In the genomic region with DNA sequence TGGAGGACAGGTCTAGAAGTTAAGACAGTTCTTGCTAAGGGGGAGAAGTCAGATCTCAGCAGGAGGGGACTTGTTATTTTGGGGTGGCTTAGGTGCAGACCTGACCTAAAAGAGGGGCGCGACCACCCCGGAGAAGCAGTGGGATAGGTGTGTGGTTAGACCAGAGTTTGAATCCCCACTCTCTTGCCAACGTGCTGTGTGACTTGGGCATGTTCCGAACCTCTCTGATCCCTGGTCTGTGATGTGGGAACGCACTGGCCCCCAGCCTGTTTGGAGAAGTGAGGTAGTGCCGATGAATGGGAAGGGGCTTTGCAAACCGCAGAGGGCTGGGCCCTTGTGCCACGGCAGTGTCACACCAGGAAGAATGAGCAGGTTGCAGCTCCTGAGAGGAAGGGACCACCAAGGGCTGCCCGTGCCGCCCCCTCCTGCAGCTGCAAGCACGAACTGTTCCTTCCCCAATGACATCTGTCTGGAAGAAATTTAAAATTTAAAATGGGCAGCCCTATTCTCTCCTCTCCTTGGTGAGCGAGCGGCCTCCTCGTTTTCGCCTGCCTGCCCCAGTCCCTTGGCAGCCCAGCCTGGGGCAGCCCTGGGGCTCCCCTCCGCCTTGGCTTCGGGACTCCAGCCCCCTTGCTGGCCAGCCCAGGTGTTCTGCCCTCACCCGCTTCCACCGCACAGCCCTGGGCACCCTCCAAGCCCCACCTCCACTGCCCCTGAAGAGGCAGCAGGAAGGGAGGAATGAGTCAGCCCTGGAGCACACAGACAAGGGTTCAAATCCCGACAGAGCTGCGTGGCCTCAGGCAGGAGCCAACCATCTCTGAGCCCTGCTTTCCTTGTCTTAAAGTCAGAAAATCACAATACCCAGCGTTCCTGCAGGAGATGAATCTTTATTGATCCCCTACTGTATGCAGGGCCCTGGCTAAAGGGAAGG, we compare ENCODE assay signal across 14 cellular contexts. TPM values are rescaled to one million over a fixed set of nuclear protein-coding genes. Genes with fewer than 3 reads are reported as not detected.
DNase-seq lines count a peak whose midpoint lies in the region; ATAC-seq and TF ChIP-seq lines count a peak whose summit lies in the region.
"Had no signal": no experiment of that assay in that cellular context is flagged by ENCODE, and none has a peak within 500 bp of the region (broad histone marks: within the 10 kb centered on the region; RNA-seq: fewer than 3 reads in every experiment).

No MANE protein-coding gene starts in this region.

- peaks cover 17% of the 10 kb centered on the region; the same call in 1 of the 2 replicates for H3K27me3 ChIP-seq in PC-9 (ENCODE audit: insufficient read depth, low read depth)
- peaks cover 45% of the 10 kb centered on the region for H3K27me3 ChIP-seq in skeletal muscle satellite cell (ENCODE audit: control insufficient read depth, insufficient read depth, low read length)

- no peak for ATAC-seq in activated naive CD8-positive, alpha-beta T cell treated with anti-CD3 and anti-CD28 coated beads, Interleukin-2, amount 10 ng/mL, durations not matched to agents 7 days and 5 days (ENCODE audit: low read depth)
- ATAC-seq in activated naive CD8-positive, alpha-beta T cell treated with anti-CD3 and anti-CD28 coated beads, Interleukin-2, amount 50 U/mL, for 24 hours: no peak
- ATAC-seq in stimulated activated effector memory CD8-positive, alpha-beta T cell treated with anti-CD3 and anti-CD28 coated beads, Interleukin-12 subunit alpha, Interleukin-12 subunit beta, amount 100 ng/mL, for 72 hours: no peak

- H4K20me1 ChIP-seq in PC-9 (ENCODE audit: insufficient read depth): no peaks in the 10 kb centered on the region

- TF ChIP-seq CTCF in PC-9 (conservative IDR thresholded peaks at IDR 0.05) (no peak), glutamatergic neuron (IDR thresholded peaks at IDR 0.05; ENCODE audit: partially characterized antibody, unreplicated experiment) (no peak)

- CTCF ChIA-PET in PC-9 (lab: Charles Lee): interaction anchor here (1.2 kb wide), 1 partner anchor 71 kb away, joined by 3 read pairs; no protein-coding TSS in a partner anchor

- no peaks in the 10 kb centered on the region for H3K36me3 ChIP-seq in PC-9 (ENCODE audit: low read depth)
- H3K36me3 ChIP-seq in skeletal muscle satellite cell (ENCODE audit: insufficient read depth, low read length): no peaks in the 10 kb centered on the region
- H3K36me3 ChIP-seq: neutrophil had no signal

- no peak overlapping the region for H2AFZ ChIP-seq in PC-9

- no peaks in the 10 kb centered on the region for H3K9me3 ChIP-seq in PC-9 (ENCODE audit: insufficient read depth, low read depth)
- no peaks in the 10 kb centered on the region for H3K9me3 ChIP-seq in skeletal muscle satellite cell (replicated peaks; ENCODE audit: low read length)
- H3K9me3 ChIP-seq: neutrophil had no signal

- peak overlapping the region; percentile 58 for H3K4me3 Mint-ChIP-seq in activated naive CD8-positive, alpha-beta T cell treated with anti-CD3 and anti-CD28 coated beads, Interleukin-2, amount 10 ng/mL, durations not matched to agents 7 days and 5 days
- H3K4me3 Mint-ChIP-seq in activated naive CD8-positive, alpha-beta T cell treated with anti-CD3 and anti-CD28 coated beads, Interleukin-2, amount 50 U/mL, for 24 hours: no peak overlapping the region
- peak overlapping the region; percentile 79 for H3K4me3 Mint-ChIP-seq in glutamatergic neuron (ENCODE audit: unreplicated experiment)
- H3K4me3 Mint-ChIP-seq in stimulated activated effector memory CD8-positive, alpha-beta T cell treated with anti-CD3 and anti-CD28 coated beads, Interleukin-12 subunit alpha, Interleukin-12 subunit beta, amount 100 ng/mL, for 72 hours: no peak overlapping the region
- H3K4me3 Mint-ChIP-seq: dendritic cell treated with granulocyte-macrophage colony-stimulating factor and Interleukin-4, amounts not matched to agents 40 ng/mL and 50 ng/mL, for 4 days had no signal

- H3K27ac Mint-ChIP-seq in activated naive CD8-positive, alpha-beta T cell treated with anti-CD3 and anti-CD28 coated beads, Interleukin-2, amount 10 ng/mL, durations not matched to agents 7 days and 5 days: no peak overlapping the region
- H3K27ac Mint-ChIP-seq in activated naive CD8-positive, alpha-beta T cell treated with anti-CD3 and anti-CD28 coated beads, Interleukin-2, amount 50 U/mL, for 24 hours: no peak overlapping the region
- H3K27ac Mint-ChIP-seq in glutamatergic neuron (ENCODE audit: unreplicated experiment): peak overlapping the region; percentile 28
- H3K27ac Mint-ChIP-seq in stimulated activated effector memory CD8-positive, alpha-beta T cell treated with anti-CD3 and anti-CD28 coated beads, Interleukin-12 subunit alpha, Interleukin-12 subunit beta, amount 100 ng/mL, for 72 hours: no peak overlapping the region
- H3K27ac Mint-ChIP-seq: dendritic cell treated with granulocyte-macrophage colony-stimulating factor and Interleukin-4, amounts not matched to agents 40 ng/mL and 50 ng/mL, for 4 days had no signal

- intact Hi-C loops in PC-9 (cut with micrococcal nuclease; ENCODE audit: unreplicated experiment): loop anchor here (5.0 kb wide), 1 partner anchor 40 kb away; a partner anchor contains a TSS

- no peak overlapping the region for H3K9ac ChIP-seq in skeletal muscle satellite cell (ENCODE audit: low read depth, low read length)

- DNase-seq in activated naive CD8-positive, alpha-beta T cell treated with anti-CD3 and anti-CD28 coated beads, Interleukin-2, amount 10 ng/mL, durations not matched to agents 7 days and 5 days: no peak
- DNase-seq in activated naive CD8-positive, alpha-beta T cell treated with anti-CD3 and anti-CD28 coated beads, Interleukin-2, amount 50 U/mL, for 24 hours: no peak
- no peak for DNase-seq in PC-9
- no peak for DNase-seq in glutamatergic neuron
- no peak for DNase-seq in pons (ENCODE audit: low spot score)
- no peak for DNase-seq in COLO668 (lab: John Stamatoyannopoulos, UW; ENCODE audit: unreplicated experiment)
- no peak for DNase-seq in stimulated activated effector memory CD8-positive, alpha-beta T cell treated with anti-CD3 and anti-CD28 coated beads, Interleukin-12 subunit alpha, Interleukin-12 subunit beta, amount 100 ng/mL, for 72 hours (ENCODE audit: low spot score in 2 of 2)
- DNase-seq: activated CD4-positive, alpha-beta T cell treated with anti-CD3 and anti-CD28 coated beads, Interleukin-2, amount 50 U/mL, for 48 hours; NCI-H2081; SW 1271 had no signal

- no peaks in the 10 kb centered on the region for H3K36me3 Mint-ChIP-seq in activated naive CD8-positive, alpha-beta T cell treated with anti-CD3 and anti-CD28 coated beads, Interleukin-2, amount 10 ng/mL, durations not matched to agents 7 days and 5 days
- H3K36me3 Mint-ChIP-seq in activated naive CD8-positive, alpha-beta T cell treated with anti-CD3 and anti-CD28 coated beads, Interleukin-2, amount 50 U/mL, for 24 hours (ENCODE audit: low read depth): no peaks in the 10 kb centered on the region
- no peaks in the 10 kb centered on the region for H3K36me3 Mint-ChIP-seq in glutamatergic neuron (ENCODE audit: unreplicated experiment)
- no peaks in the 10 kb centered on the region for H3K36me3 Mint-ChIP-seq in stimulated activated effector memory CD8-positive, alpha-beta T cell treated with anti-CD3 and anti-CD28 coated beads, Interleukin-12 subunit alpha, Interleukin-12 subunit beta, amount 100 ng/mL, for 72 hours

- peaks cover 67% of the 10 kb centered on the region for H3K27me3 Mint-ChIP-seq in activated naive CD8-positive, alpha-beta T cell treated with anti-CD3 and anti-CD28 coated beads, Interleukin-2, amount 10 ng/mL, durations not matched to agents 7 days and 5 days
- peaks cover 61% of the 10 kb centered on the region for H3K27me3 Mint-ChIP-seq in activated naive CD8-positive, alpha-beta T cell treated with anti-CD3 and anti-CD28 coated beads, Interleukin-2, amount 50 U/mL, for 24 hours
- peaks cover 21% of the 10 kb centered on the region for H3K27me3 Mint-ChIP-seq in glutamatergic neuron (ENCODE audit: unreplicated experiment)

- no peaks in the 10 kb centered on the region for H3K79me2 ChIP-seq in PC-9 (ENCODE audit: low read depth)

- no TSS peak for BruUV-seq in PC-9 (replicated peaks; lab: Mats Ljungman, UMichigan)

- peak overlapping the region; percentile 85 for H3K4me2 ChIP-seq in PC-9
- peak overlapping the region; percentile 10 for H3K4me2 ChIP-seq in skeletal muscle satellite cell (ENCODE audit: low read length)

- H3K4me1 ChIP-seq in PC-9 (replicated peaks; ENCODE audit: insufficient read depth): peaks cover 31% of the 10 kb centered on the region
- peaks cover 27% of the 10 kb centered on the region for H3K4me1 ChIP-seq in skeletal muscle satellite cell (ENCODE audit: control insufficient read depth, insufficient read depth, low read length)

- POLR2A ChIA-PET in activated naive CD8-positive, alpha-beta T cell treated with anti-CD3 and anti-CD28 coated beads, Interleukin-2, amount 10 ng/mL, durations not matched to agents 7 days and 5 days (lab: Charles Lee): no interaction called here
- POLR2A ChIA-PET in PC-9 (lab: Charles Lee; ENCODE audit: unreplicated experiment): no interaction called here

- peaks cover 14% of the 10 kb centered on the region for H3K4me1 Mint-ChIP-seq in activated naive CD8-positive, alpha-beta T cell treated with anti-CD3 and anti-CD28 coated beads, Interleukin-2, amount 10 ng/mL, durations not matched to agents 7 days and 5 days
- H3K4me1 Mint-ChIP-seq in activated naive CD8-positive, alpha-beta T cell treated with anti-CD3 and anti-CD28 coated beads, Interleukin-2, amount 50 U/mL, for 24 hours: peaks cover 5% of the 10 kb centered on the region
- peaks cover 16% of the 10 kb centered on the region for H3K4me1 Mint-ChIP-seq in glutamatergic neuron (ENCODE audit: low read depth, unreplicated experiment)
- H3K4me1 Mint-ChIP-seq in stimulated activated effector memory CD8-positive, alpha-beta T cell treated with anti-CD3 and anti-CD28 coated beads, Interleukin-12 subunit alpha, Interleukin-12 subunit beta, amount 100 ng/mL, for 72 hours: peaks cover 9% of the 10 kb centered on the region

- H3K9me3 Mint-ChIP-seq in activated naive CD8-positive, alpha-beta T cell treated with anti-CD3 and anti-CD28 coated beads, Interleukin-2, amount 10 ng/mL, durations not matched to agents 7 days and 5 days: no peaks in the 10 kb centered on the region
- H3K9me3 Mint-ChIP-seq in activated naive CD8-positive, alpha-beta T cell treated with anti-CD3 and anti-CD28 coated beads, Interleukin-2, amount 50 U/mL, for 24 hours: no peaks in the 10 kb centered on the region
- peaks cover 10% of the 10 kb centered on the region for H3K9me3 Mint-ChIP-seq in glutamatergic neuron (ENCODE audit: unreplicated experiment)
- H3K9me3 Mint-ChIP-seq in stimulated activated effector memory CD8-positive, alpha-beta T cell treated with anti-CD3 and anti-CD28 coated beads, Interleukin-12 subunit alpha, Interleukin-12 subunit beta, amount 100 ng/mL, for 72 hours: no peaks in the 10 kb centered on the region
- H3K9me3 Mint-ChIP-seq: dendritic cell treated with granulocyte-macrophage colony-stimulating factor and Interleukin-4, amounts not matched to agents 40 ng/mL and 50 ng/mL, for 4 days had no signal

- no peaks in the 10 kb centered on the region for H3K9me2 ChIP-seq in PC-9 (ENCODE audit: insufficient read depth)

- H3K4me3 ChIP-seq in PC-9 (no peak overlapping the region), skeletal muscle satellite cell (ENCODE audit: low read length) (no peak overlapping the region)

- H3K27ac ChIP-seq in PC-9: no peak overlapping the region
- H3K27ac ChIP-seq: neutrophil had no signal

- peaks cover 41% of the 10 kb centered on the region; the same call in 1 of the 2 replicates for H3F3A ChIP-seq in PC-9 (ENCODE audit: insufficient read depth, low read depth)

RNA-seq across cellular contexts. Expression of a gene that starts 1.6 kb away (rescaled TPM):
- not detected for total RNA-seq in activated naive CD8-positive, alpha-beta T cell treated with anti-CD3 and anti-CD28 coated beads, Interleukin-2, amount 10 ng/mL, durations not matched to agents 7 days and 5 days
- total RNA-seq in PC-9 (2021) (2.7 and 4.1 TPM in 2 replicates), glutamatergic neuron (ENCODE audit: unreplicated experiment) (not detected)
- total RNA-seq in skeletal muscle satellite cell (2012; rRNA removed): 0.22 and 1.3 TPM in 2 replicates

RNA-seq across cellular contexts. Expression of a gene that starts 40.8 kb away (rescaled TPM):
- not detected for total RNA-seq in activated naive CD8-positive, alpha-beta T cell treated with anti-CD3 and anti-CD28 coated beads, Interleukin-2, amount 10 ng/mL, durations not matched to agents 7 days and 5 days
- not detected in 2 replicates for total RNA-seq in PC-9 (2021)
- not detected for total RNA-seq in glutamatergic neuron (ENCODE audit: unreplicated experiment)
- not detected in 2 replicates for total RNA-seq in skeletal muscle satellite cell (2012; rRNA removed)
- total RNA-seq: fibroblast of villous mesenchyme had no signal

Comparison
In these comparisons a context has a peak if more than half of its experiments do, and no peak if none do; other contexts are left out.
1. H3K4me3 Mint-ChIP-seq: peak in activated naive CD8-positive, alpha-beta T cell treated with anti-CD3 and anti-CD28 coated beads, Interleukin-2, amount 10 ng/mL, durations not matched to agents 7 days and 5 days (single experiment) and glutamatergic neuron (single experiment); none in activated naive CD8-positive, alpha-beta T cell treated with anti-CD3 and anti-CD28 coated beads, Interleukin-2, amount 50 U/mL, for 24 hours (single experiment) and stimulated activated effector memory CD8-positive, alpha-beta T cell treated with anti-CD3 and anti-CD28 coated beads, Interleukin-12 subunit alpha, Interleukin-12 subunit beta, amount 100 ng/mL, for 72 hours (single experiment).